Comparison of ENCODE assay signal across 1 cellular context in the genomic region with DNA sequence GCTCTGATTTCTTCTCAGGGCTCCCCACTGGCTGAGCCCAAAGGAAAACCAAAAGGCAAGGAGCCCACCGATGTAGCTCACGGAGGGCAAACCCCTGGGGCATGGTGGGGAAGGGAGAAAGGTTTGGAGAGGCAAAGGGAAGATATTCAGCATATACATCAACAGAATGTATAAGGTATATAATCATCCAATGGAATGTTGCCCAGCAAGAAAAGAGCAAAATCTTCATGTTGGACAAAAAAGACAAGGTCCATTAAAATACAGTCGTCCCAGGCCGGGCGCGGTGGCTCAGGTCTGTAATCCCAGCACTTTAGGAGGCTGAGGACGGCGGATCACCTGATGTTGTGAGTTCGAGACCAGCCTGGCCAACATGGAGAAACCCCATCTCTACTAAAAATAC.
TF ChIP-seq lines count a peak whose summit lies in the region.

No MANE protein-coding gene starts in this region.

TF ChIP-seq in HepG2, 621 proteins besides CTCF, POLR2A, EP300 and RAD21 (continued from another document):
- TF ChIP-seq HNF1B (CRISPR knock-in tag; IDR thresholded peaks at IDR 0.05) (0 out of 2 replicates have a peak, but pooled peaks have one; percentile 67), MLX (CRISPR knock-in tag; IDR thresholded peaks at IDR 0.05) (no peak), KDM2A (CRISPR knock-in tag; IDR thresholded peaks at IDR 0.05; ENCODE audit: borderline replicate concordance, low read depth) (0 out of 2 replicates have a peak, but pooled peaks have one; percentile 7), THYN1 (CRISPR knock-in tag; IDR thresholded peaks at IDR 0.05; ENCODE audit: borderline replicate concordance, low read depth) (no peak), NFKB2 (CRISPR knock-in tag; IDR thresholded peaks at IDR 0.05; ENCODE audit: borderline replicate concordance) (peak; percentile 25; the same call in 1 of the 2 replicates), ZNF772 (CRISPR knock-in tag; IDR thresholded peaks at IDR 0.05) (0 out of 2 replicates have a peak, but pooled peaks have one; percentile 42), EED (CRISPR knock-in tag; IDR thresholded peaks at IDR 0.05) (no peak), ZNF788 (CRISPR knock-in tag; IDR thresholded peaks at IDR 0.05; ENCODE audit: borderline replicate concordance) (peak; percentile 40; the same call in 1 of the 2 replicates), TEAD3 (CRISPR knock-in tag; optimal IDR thresholded peaks at IDR 0.05; ENCODE audit: borderline replicate concordance) (no peak), SOX13 (IDR thresholded peaks at IDR 0.05) (no peak), SOX13 (CRISPR knock-in tag; conservative IDR thresholded peaks at IDR 0.05 in 1 of 2, IDR thresholded peaks at IDR 0.05 in 1 of 2) (no peak), ZBTB38 (CRISPR knock-in tag; IDR thresholded peaks at IDR 0.05) (peak; percentile 85; the same call in 1 of the 2 replicates), ZNF790 (CRISPR knock-in tag; IDR thresholded peaks at IDR 0.05; ENCODE audit: borderline replicate concordance) (peak; percentile 32; the same call in 1 of the 2 replicates)
- TF ChIP-seq, protein P1, sequence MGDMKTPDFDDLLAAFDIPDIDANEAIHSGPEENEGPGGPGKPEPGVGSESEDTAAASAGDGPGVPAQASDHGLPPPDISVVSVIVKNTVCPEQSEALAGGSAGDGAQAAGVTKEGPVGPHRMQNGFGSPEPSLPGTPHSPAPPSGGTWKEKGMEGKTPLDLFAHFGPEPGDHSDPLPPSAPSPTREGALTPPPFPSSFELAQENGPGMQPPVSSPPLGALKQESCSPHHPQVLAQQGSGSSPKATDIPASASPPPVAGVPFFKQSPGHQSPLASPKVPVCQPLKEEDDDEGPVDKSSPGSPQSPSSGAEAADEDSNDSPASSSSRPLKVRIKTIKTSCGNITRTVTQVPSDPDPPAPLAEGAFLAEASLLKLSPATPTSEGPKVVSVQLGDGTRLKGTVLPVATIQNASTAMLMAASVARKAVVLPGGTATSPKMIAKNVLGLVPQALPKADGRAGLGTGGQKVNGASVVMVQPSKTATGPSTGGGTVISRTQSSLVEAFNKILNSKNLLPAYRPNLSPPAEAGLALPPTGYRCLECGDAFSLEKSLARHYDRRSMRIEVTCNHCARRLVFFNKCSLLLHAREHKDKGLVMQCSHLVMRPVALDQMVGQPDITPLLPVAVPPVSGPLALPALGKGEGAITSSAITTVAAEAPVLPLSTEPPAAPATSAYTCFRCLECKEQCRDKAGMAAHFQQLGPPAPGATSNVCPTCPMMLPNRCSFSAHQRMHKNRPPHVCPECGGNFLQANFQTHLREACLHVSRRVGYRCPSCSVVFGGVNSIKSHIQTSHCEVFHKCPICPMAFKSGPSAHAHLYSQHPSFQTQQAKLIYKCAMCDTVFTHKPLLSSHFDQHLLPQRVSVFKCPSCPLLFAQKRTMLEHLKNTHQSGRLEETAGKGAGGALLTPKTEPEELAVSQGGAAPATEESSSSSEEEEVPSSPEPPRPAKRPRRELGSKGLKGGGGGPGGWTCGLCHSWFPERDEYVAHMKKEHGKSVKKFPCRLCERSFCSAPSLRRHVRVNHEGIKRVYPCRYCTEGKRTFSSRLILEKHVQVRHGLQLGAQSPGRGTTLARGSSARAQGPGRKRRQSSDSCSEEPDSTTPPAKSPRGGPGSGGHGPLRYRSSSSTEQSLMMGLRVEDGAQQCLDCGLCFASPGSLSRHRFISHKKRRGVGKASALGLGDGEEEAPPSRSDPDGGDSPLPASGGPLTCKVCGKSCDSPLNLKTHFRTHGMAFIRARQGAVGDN (CRISPR knock-in tag; IDR thresholded peaks at IDR 0.05), result peak; percentile 24; the same call in 1 of the 2 replicates
